ENCODE assay signal across 3 cellular contexts in genomic region chr10:5536486-5536885, GRCh38.
TF ChIP-seq lines count a peak whose summit lies in the region.

No MANE protein-coding gene starts in this region.

TF ChIP-seq in IMR-90, 13 proteins besides CTCF, POLR2A, EP300 and RAD21:
- TF ChIP-seq CEBPB (IDR thresholded peaks at IDR 0.05; ENCODE audit: low read depth, low read length) = no peak
- no peak for TF ChIP-seq SMC3 (IDR thresholded peaks at IDR 0.05; ENCODE audit: low read depth, low read length)
- no peak for TF ChIP-seq BHLHE40 (IDR thresholded peaks at IDR 0.05; ENCODE audit: low read depth, low read length)
- no peak for TF ChIP-seq NFE2L2 (IDR thresholded peaks at IDR 0.05; ENCODE audit: low read depth, low read length)
- TF ChIP-seq RCOR1 (IDR thresholded peaks at IDR 0.05; ENCODE audit: insufficient replicate concordance, low read length) = no peak
- TF ChIP-seq, protein P1, sequence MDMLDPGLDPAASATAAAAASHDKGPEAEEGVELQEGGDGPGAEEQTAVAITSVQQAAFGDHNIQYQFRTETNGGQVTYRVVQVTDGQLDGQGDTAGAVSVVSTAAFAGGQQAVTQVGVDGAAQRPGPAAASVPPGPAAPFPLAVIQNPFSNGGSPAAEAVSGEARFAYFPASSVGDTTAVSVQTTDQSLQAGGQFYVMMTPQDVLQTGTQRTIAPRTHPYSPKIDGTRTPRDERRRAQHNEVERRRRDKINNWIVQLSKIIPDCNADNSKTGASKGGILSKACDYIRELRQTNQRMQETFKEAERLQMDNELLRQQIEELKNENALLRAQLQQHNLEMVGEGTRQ (IDR thresholded peaks at IDR 0.05; ENCODE audit: low read depth, low read length) = no peak
- no peak for TF ChIP-seq FOS (IDR thresholded peaks at IDR 0.05; ENCODE audit: low read depth, low read length)
- no peak for TF ChIP-seq MAFK (IDR thresholded peaks at IDR 0.05; ENCODE audit: low read depth, low read length)
- TF ChIP-seq MXI1 (IDR thresholded peaks at IDR 0.05; ENCODE audit: borderline replicate concordance, low read depth, low read length) = no peak
- no peak for TF ChIP-seq RFX5 (IDR thresholded peaks at IDR 0.05; ENCODE audit: low read depth, low read length)
- no peak for TF ChIP-seq CHD1 (IDR thresholded peaks at IDR 0.05; ENCODE audit: low read depth, low read length)
- TF ChIP-seq, protein P2, sequence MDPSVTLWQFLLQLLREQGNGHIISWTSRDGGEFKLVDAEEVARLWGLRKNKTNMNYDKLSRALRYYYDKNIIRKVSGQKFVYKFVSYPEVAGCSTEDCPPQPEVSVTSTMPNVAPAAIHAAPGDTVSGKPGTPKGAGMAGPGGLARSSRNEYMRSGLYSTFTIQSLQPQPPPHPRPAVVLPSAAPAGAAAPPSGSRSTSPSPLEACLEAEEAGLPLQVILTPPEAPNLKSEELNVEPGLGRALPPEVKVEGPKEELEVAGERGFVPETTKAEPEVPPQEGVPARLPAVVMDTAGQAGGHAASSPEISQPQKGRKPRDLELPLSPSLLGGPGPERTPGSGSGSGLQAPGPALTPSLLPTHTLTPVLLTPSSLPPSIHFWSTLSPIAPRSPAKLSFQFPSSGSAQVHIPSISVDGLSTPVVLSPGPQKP (IDR thresholded peaks at IDR 0.05; ENCODE audit: borderline replicate concordance, low read depth, low read length) = no peak
- TF ChIP-seq MAZ (IDR thresholded peaks at IDR 0.05; ENCODE audit: borderline replicate concordance, low read depth, low read length) = no peak

TF ChIP-seq in K562, 482 proteins besides CTCF, POLR2A, EP300 and RAD21:
- TF ChIP-seq PKNOX1 (IDR thresholded peaks at IDR 0.05) (no peak), ZNF124 (CRISPR knock-in tag; IDR thresholded peaks at IDR 0.05) (no peak), ZNF239 (CRISPR knock-in tag; IDR thresholded peaks at IDR 0.05) (peak; percentile 36; the same call in 1 of the 2 replicates)

TF ChIP-seq in HEK293T, 16 proteins besides CTCF, POLR2A, EP300 and RAD21:
- TF ChIP-seq ZNF384 (IDR thresholded peaks at IDR 0.05) (no peak), TARDBP (IDR thresholded peaks at IDR 0.05) (no peak), FOXA1 (IDR thresholded peaks at IDR 0.05) (no peak), SP1 (IDR thresholded peaks at IDR 0.05) (no peak), FOXM1 (IDR thresholded peaks at IDR 0.05; ENCODE audit: borderline replicate concordance) (no peak), HDGF (IDR thresholded peaks at IDR 0.05; ENCODE audit: borderline replicate concordance) (no peak), NFRKB (IDR thresholded peaks at IDR 0.05) (no peak), SUZ12 (IDR thresholded peaks at IDR 0.05) (no peak), ARNT (IDR thresholded peaks at IDR 0.05) (no peak), CTBP1 (IDR thresholded peaks at IDR 0.05; ENCODE audit: borderline replicate concordance) (no peak), L3MBTL2 (conservative IDR thresholded peaks at IDR 0.05) (no peak), ELF4 (IDR thresholded peaks at IDR 0.05) (no peak), FOXK2 (IDR thresholded peaks at IDR 0.05) (no peak)
